22 cellular contexts compared by ENCODE assay signal in the genomic region with DNA sequence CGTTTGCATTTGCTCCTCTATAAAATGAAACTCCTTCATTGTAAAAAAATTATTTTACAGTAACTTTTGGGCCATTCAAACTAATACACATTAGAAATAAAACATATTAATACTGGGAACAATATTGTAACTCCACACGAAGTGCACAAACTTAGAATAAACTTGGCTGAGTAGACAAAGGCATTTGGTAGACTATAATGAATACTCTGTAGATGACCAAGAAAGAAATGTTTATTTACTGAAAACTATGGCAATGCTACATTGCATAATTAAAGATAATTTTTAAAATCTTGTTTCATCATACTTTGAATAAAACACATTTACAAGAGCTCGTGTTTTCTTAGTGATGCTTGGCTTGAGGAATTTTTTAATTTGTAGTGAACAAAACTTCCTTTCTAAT. TPM values are rescaled to one million over a fixed set of nuclear protein-coding genes. Genes with fewer than 3 reads are reported as not detected.
DNase-seq lines count a peak whose midpoint lies in the region; ATAC-seq and TF ChIP-seq lines count a peak whose summit lies in the region.
"Had no signal": no experiment of that assay in that cellular context is flagged by ENCODE, and none has a peak within 500 bp of the region (broad histone marks: within the 10 kb centered on the region; RNA-seq: fewer than 3 reads in every experiment).

No MANE protein-coding gene starts in this region.

- peaks cover 6% of the 10 kb centered on the region for H3K27me3 Mint-ChIP-seq in activated CD4-positive, alpha-beta T cell treated with anti-CD3 and anti-CD28 coated beads, Interleukin-2, amount 10 ng/mL, durations not matched to agents 7 days and 5 days

- no peaks in the 10 kb centered on the region for H3K9me3 Mint-ChIP-seq in activated CD4-positive, alpha-beta T cell treated with anti-CD3 and anti-CD28 coated beads, Interleukin-2, amount 10 ng/mL, durations not matched to agents 7 days and 5 days
- H3K9me3 Mint-ChIP-seq: CD4-positive, alpha-beta memory T cell; HFFc6 had no signal

- H3K27me3 ChIP-seq in ascending aorta (no peaks in the 10 kb centered on the region), gastroesophageal sphincter (no peaks in the 10 kb centered on the region), thoracic aorta (replicated peaks; ENCODE audit: insufficient read depth) (no peaks in the 10 kb centered on the region)
- H3K27me3 ChIP-seq: BLaER1, Peyer's patch had no signal

- intact Hi-C loops in ascending aorta (cut with DNase I) = loop anchor here (2.0 kb wide), 2 partner anchors 21 to 33 kb away; a partner anchor contains a TSS

- H3K4me3 ChIP-seq in ascending aorta (no peak overlapping the region), gastroesophageal sphincter (no peak overlapping the region), thoracic aorta (no peak overlapping the region)
- H3K4me3 ChIP-seq: BLaER1, Peyer's patch had no signal

- POLR2A ChIA-PET in activated CD4-positive, alpha-beta T cell treated with anti-CD3 and anti-CD28 coated beads, Interleukin-2, amount 10 ng/mL, durations not matched to agents 7 days and 5 days (lab: Charles Lee) = interaction anchor here (0.6 kb wide), 1 partner anchor 60 kb away, joined by 3 read pairs; no protein-coding TSS in a partner anchor

- WGBS in gastroesophageal sphincter (ENCODE audit: low coverage in 1 of 2), 2 donors = 34 to 37% methylated on average over 3 of the region's 3 CpGs

- H3K4me1 Mint-ChIP-seq in activated CD4-positive, alpha-beta T cell treated with anti-CD3 and anti-CD28 coated beads, Interleukin-2, amount 10 ng/mL, durations not matched to agents 7 days and 5 days = no peaks in the 10 kb centered on the region
- H3K4me1 Mint-ChIP-seq: CD4-positive, alpha-beta memory T cell; IgD-negative memory B cell had no signal

- H3K4me1 ChIP-seq in ascending aorta = peaks cover 4 to 54% of the 10 kb centered on the region in 2 donors
- peaks cover 5 to 38% (median 12%) of the 10 kb centered on the region in 3 donors for H3K4me1 ChIP-seq in gastroesophageal sphincter
- peaks cover 33 to 74% of the 10 kb centered on the region in 2 donors for H3K4me1 ChIP-seq in thoracic aorta (ENCODE audit: control insufficient read depth in 1 of 2, low read depth in 2 of 2)
- H3K4me1 ChIP-seq: BLaER1, Caco-2, Peyer's patch had no signal

- CTCF ChIA-PET in activated CD4-positive, alpha-beta T cell treated with anti-CD3 and anti-CD28 coated beads, Interleukin-2, amount 10 ng/mL, durations not matched to agents 7 days and 5 days (lab: Charles Lee) = no interaction called here

- ATAC-seq in gastroesophageal sphincter = peak; percentile 38
- ATAC-seq in omental fat pad (ENCODE audit: low FRiP score) = peak; percentile 67
- ATAC-seq in thoracic aorta (ENCODE audit: insufficient number of reproducible peaks, low FRiP score, low read depth) = no peak

- no peak for TF ChIP-seq POLR2A in gastroesophageal sphincter (IDR thresholded peaks at IDR 0.05)

- DNase-seq in ascending aorta (ENCODE audit: low spot score in 2 of 2) (no peak), omental fat pad (ENCODE audit: low spot score) (no peak), thoracic aorta (ENCODE audit: low spot score) (no peak), C1 segment of cervical spinal cord (lab: John Stamatoyannopoulos, UW) (no peak)
- DNase-seq in activated CD4-positive, alpha-beta T cell treated with anti-CD3 and anti-CD28 coated beads for 1 hour = no peak
- DNase-seq in activated CD4-positive, alpha-beta T cell treated with anti-CD3 and anti-CD28 coated beads, Interleukin-2, amount 10 ng/mL, durations not matched to agents 7 days and 5 days = no peak
- DNase-seq: ACHN; Caco-2; CD4-positive, alpha-beta memory T cell; DMS 273 treated with DMSO at 0.1 percent for 48 hours; DMS79 treated with DMSO at 0.1 percent for 48 hours; H7; HFFc6; NCI-H1417; NCI-H1694 treated with DMSO at 0.1 percent for 48 hours; NCI-H2081 treated with DMSO at 0.1 percent for 48 hours; NCI-H2171 treated with DMSO at 0.1 percent for 48 hours; Peyer's patch had no signal

- H3K4me3 Mint-ChIP-seq in activated CD4-positive, alpha-beta T cell treated with anti-CD3 and anti-CD28 coated beads, Interleukin-2, amount 10 ng/mL, durations not matched to agents 7 days and 5 days = no peak overlapping the region
- H3K4me3 Mint-ChIP-seq: CD4-positive, alpha-beta memory T cell; HFFc6; IgD-negative memory B cell had no signal

- H3K27ac ChIP-seq in ascending aorta (peak overlapping the region; percentile 68 to 69), gastroesophageal sphincter (no peak overlapping the region), thoracic aorta (peak overlapping the region; percentile 59 to 60)
- H3K27ac ChIP-seq: BLaER1 had no signal

- H3K27ac Mint-ChIP-seq in activated CD4-positive, alpha-beta T cell treated with anti-CD3 and anti-CD28 coated beads, Interleukin-2, amount 10 ng/mL, durations not matched to agents 7 days and 5 days = no peak overlapping the region
- H3K27ac Mint-ChIP-seq: CD4-positive, alpha-beta memory T cell; HFFc6; IgD-negative memory B cell had no signal

- TF ChIP-seq CTCF in ascending aorta (IDR thresholded peaks at IDR 0.05) (no peak), gastroesophageal sphincter (IDR thresholded peaks at IDR 0.05) (no peak), omental fat pad (IDR thresholded peaks at IDR 0.05) (no peak), thoracic aorta (IDR thresholded peaks at IDR 0.05) (no peak)

- no peak for TF ChIP-seq EP300 in gastroesophageal sphincter (IDR thresholded peaks at IDR 0.05)

- no peaks in the 10 kb centered on the region for H3K36me3 ChIP-seq in ascending aorta
- H3K36me3 ChIP-seq in gastroesophageal sphincter = no peaks in the 10 kb centered on the region
- H3K36me3 ChIP-seq in thoracic aorta = no peaks in the 10 kb centered on the region
- H3K36me3 ChIP-seq: BLaER1, Peyer's patch had no signal

- H3K9me3 ChIP-seq in ascending aorta (no peaks in the 10 kb centered on the region), gastroesophageal sphincter (no peaks in the 10 kb centered on the region), thoracic aorta (no peaks in the 10 kb centered on the region)
- H3K9me3 ChIP-seq: BLaER1, Caco-2, Peyer's patch had no signal

- H3K36me3 Mint-ChIP-seq in activated CD4-positive, alpha-beta T cell treated with anti-CD3 and anti-CD28 coated beads, Interleukin-2, amount 10 ng/mL, durations not matched to agents 7 days and 5 days (ENCODE audit: low read depth) = no peaks in the 10 kb centered on the region
- H3K36me3 Mint-ChIP-seq: CD4-positive, alpha-beta memory T cell; IgD-negative memory B cell had no signal

RNA-seq across cellular contexts. Expression of a gene that starts 21.3 kb away (rescaled TPM):
- total RNA-seq in ascending aorta (55.7 TPM), gastroesophageal sphincter (10 to 100 TPM; 13.6 to 32.0 (median 19.8) TPM), omental fat pad (10 to 100 TPM in 3 of 4 donors, 1 to 10 TPM in 1; 9.6 to 84.4 (median 36.4) TPM), thoracic aorta (100 to 1,000 TPM in 1 of 2 donors, 10 to 100 TPM in 1; 92.3 to 120 TPM)
- under 1 TPM; 0.17 to 0.21 TPM for total RNA-seq in activated CD4-positive, alpha-beta T cell treated with anti-CD3 and anti-CD28 coated beads, Interleukin-2, amount 10 ng/mL, durations not matched to agents 7 days and 5 days
- total RNA-seq: Caco-2; CD4-positive, alpha-beta memory T cell; H7; HFFc6; OCI-LY7 had no signal

Comparison
In these comparisons a context has a peak if more than half of its experiments do, and no peak if none do; other contexts are left out.
1. H3K27ac ChIP-seq: peak in ascending aorta (2 of 2) and thoracic aorta (2 of 2); none in gastroesophageal sphincter (0 of 4).
2. RNA of a gene that starts 21.3 kb away (total RNA-seq): 92.3 to 120 TPM in thoracic aorta, 55.7 TPM in ascending aorta (single experiment), 9.6 to 84.4 TPM in omental fat pad and 13.6 to 32.0 TPM in gastroesophageal sphincter; 0.17 to 0.21 TPM in activated CD4-positive, alpha-beta T cell treated with anti-CD3 and anti-CD28 coated beads, Interleukin-2, amount 10 ng/mL, durations not matched to agents 7 days and 5 days; every median in the first group is over 4 times any median in the second.